In genomic region chr14:91985008-91985407, GRCh38 we compare ENCODE assay signal across 16 cellular contexts. TPM values are rescaled to one million over a fixed set of nuclear protein-coding genes. Genes with fewer than 3 reads are reported as not detected.
A peak's percentile ranks its signal among the peaks of the same experiment; 100 is the strongest.
DNase-seq lines count a peak whose midpoint lies in the region; ATAC-seq and TF ChIP-seq lines count a peak whose summit lies in the region.
"Had no signal": no experiment of that assay in that cellular context is flagged by ENCODE, and none has a peak within 500 bp of the region (broad histone marks: within the 10 kb centered on the region; RNA-seq: fewer than 3 reads in every experiment).

No MANE protein-coding gene starts in this region.

- H3K4me2 ChIP-seq in trophoblast cell (ENCODE audit: low read length) = no peak overlapping the region

- H3K79me1 ChIP-seq in trophoblast cell (ENCODE audit: low read length) = no peaks in the 10 kb centered on the region

- TF ChIP-seq CTCF in astrocyte of the spinal cord (IDR thresholded peaks at IDR 0.05; ENCODE audit: low read depth, low read length) (no peak), foreskin keratinocyte (conservative IDR thresholded peaks at IDR 0.05) (no peak), upper lobe of left lung (IDR thresholded peaks at IDR 0.05) (no peak)

- peak in 1 of 4 donors; percentile 11 for TF ChIP-seq POLR2A in upper lobe of left lung (IDR thresholded peaks at IDR 0.05)

- H3K23ac ChIP-seq in trophoblast cell (ENCODE audit: low read length) = no peak overlapping the region

- no peak overlapping the region for H3K4ac ChIP-seq in trophoblast cell (ENCODE audit: low read depth, low read length)

- 64 to 68% methylated on average over 4 of the region's 4 CpGs for WGBS in upper lobe of left lung, 2 donors
- no CpG with 5 or more reads among the region's 4 CpGs for WGBS in trophoblast cell (ENCODE audit: extremely low coverage, insufficient coverage, insufficient read length)

- DNase-seq in HCEC 1CT (peak; percentile 89), astrocyte of the spinal cord (ENCODE audit: low read depth, low spot score) (peak; percentile 32), foreskin keratinocyte (peak in 1 of 2 donors; percentile 54), upper lobe of left lung (no peak), trophoblast cell (no peak), dedifferentiated amniotic fluid mesenchymal stem cell (ENCODE audit: extremely low spot score) (no peak)
- DNase-seq in stimulated activated naive CD4-positive, alpha-beta T cell treated with Interleukin-2 at 50 U/mL for 16 hours (lab: John Stamatoyannopoulos, UW) = no peak
- DNase-seq: activated CD4-positive, alpha-beta memory T cell treated with anti-CD3 and anti-CD28 coated beads, Interleukin-2, amount 10 ng/mL, durations not matched to agents 7 days and 5 days; H9; natural killer cell; NCI-H2081; NCI-H82; retina; SIG-M5; T1000 had no signal

- H3K27ac ChIP-seq in foreskin keratinocyte (peak overlapping the region; percentile 11), upper lobe of left lung (peak overlapping the region in 3 of 4 donors; percentile 10 to 33 (median 28)), trophoblast cell (ENCODE audit: low read depth, low read length) (no peak overlapping the region)
- H3K27ac ChIP-seq: vagina had no signal

- no peak overlapping the region for H2AK5ac ChIP-seq in trophoblast cell (ENCODE audit: low read length)

- H2BK120ac ChIP-seq in trophoblast cell (ENCODE audit: insufficient read depth, low read length, poor library complexity) = no peak overlapping the region

- no peaks in the 10 kb centered on the region for H3K9me3 ChIP-seq in upper lobe of left lung
- no peaks in the 10 kb centered on the region for H3K9me3 ChIP-seq in trophoblast cell (ENCODE audit: insufficient read depth, low read depth, low read length)
- H3K9me3 ChIP-seq: vagina had no signal

- H3K36me3 ChIP-seq in upper lobe of left lung = peaks cover 0 to 33% (median 10%) of the 10 kb centered on the region in 4 donors
- H3K36me3 ChIP-seq in trophoblast cell (ENCODE audit: control insufficient read depth in 1 of 2, insufficient read depth in 2 of 2, low read length in 2 of 2) = peaks cover 4 to 9% of the 10 kb centered on the region in 2 experiments

- no peak for ATAC-seq in foreskin keratinocyte
- ATAC-seq in upper lobe of left lung (ENCODE audit: low FRiP score in 2 of 2) = no peak
- ATAC-seq: natural killer cell had no signal

- no peak overlapping the region for H2AFZ ChIP-seq in trophoblast cell (ENCODE audit: insufficient read depth, low read length, poor library complexity)

- no peak overlapping the region for H3K14ac ChIP-seq in trophoblast cell (ENCODE audit: low read length)

- H3K4me3 ChIP-seq in astrocyte of the spinal cord (ENCODE audit: low read depth, low read length) = no peak overlapping the region
- H3K4me3 ChIP-seq in upper lobe of left lung = no peak overlapping the region
- no peak overlapping the region for H3K4me3 ChIP-seq in trophoblast cell (ENCODE audit: low read depth, low read length)
- H3K4me3 ChIP-seq: vagina had no signal

- no peak overlapping the region for H2BK12ac ChIP-seq in trophoblast cell (ENCODE audit: low read length)

- no peak for TF ChIP-seq EP300 in upper lobe of left lung (IDR thresholded peaks at IDR 0.05)

- no peaks in the 10 kb centered on the region for H3K27me3 ChIP-seq in foreskin keratinocyte
- H3K27me3 ChIP-seq in upper lobe of left lung = no peaks in the 10 kb centered on the region
- no peaks in the 10 kb centered on the region for H3K27me3 ChIP-seq in trophoblast cell (ENCODE audit: insufficient read depth, low read length)
- H3K27me3 ChIP-seq: vagina had no signal

- no peak overlapping the region for H4K12ac ChIP-seq in trophoblast cell (ENCODE audit: low read depth, low read length)

- no peaks in the 10 kb centered on the region for H3K79me2 ChIP-seq in trophoblast cell (ENCODE audit: control insufficient read depth, insufficient read depth, low read length, poor library complexity)

- in situ Hi-C loops in astrocyte of the spinal cord (cut with HindIII; ENCODE audit: low sequenced_read_pairs) = no loop called here

- H4K91ac ChIP-seq in trophoblast cell (ENCODE audit: low read depth, low read length) = no peak overlapping the region

- peaks cover 5% of the 10 kb centered on the region for H3K4me1 ChIP-seq in foreskin keratinocyte
- peaks cover 14 to 31% (median 25%) of the 10 kb centered on the region in 4 donors for H3K4me1 ChIP-seq in upper lobe of left lung
- H3K4me1 ChIP-seq in trophoblast cell (ENCODE audit: control insufficient read depth in 1 of 2, insufficient read depth in 2 of 2, low read length in 2 of 2) = no peaks in the 10 kb centered on the region

- no peak overlapping the region for H4K8ac ChIP-seq in trophoblast cell (ENCODE audit: low read depth, low read length)

- no peak overlapping the region for H3K9ac ChIP-seq in trophoblast cell (ENCODE audit: low read length)

- no peak overlapping the region for H3K18ac ChIP-seq in trophoblast cell (ENCODE audit: low read length)

- no peak overlapping the region for H2BK5ac ChIP-seq in trophoblast cell (ENCODE audit: low read depth, low read length, poor library complexity)

RNA-seq across cellular contexts. Expression of gene FBLN5, which starts 37.5 kb away (rescaled TPM):
- total RNA-seq in foreskin keratinocyte (0.28 and 0.75 TPM in 2 replicates), upper lobe of left lung (100 to 1,000 TPM in 5 of 6 donors, 10 to 100 TPM in 1; 53.8 to 196 (median 133) TPM)
- 0.30 and 0.86 TPM in 2 replicates for polyA plus RNA-seq in foreskin keratinocyte
- 17.9 and 18.1 TPM in 2 replicates for polyA plus RNA-seq in trophoblast cell (2013)

RNA-seq across cellular contexts. Expression of gene TRIP11, which starts 54.9 kb away (rescaled TPM):
- total RNA-seq in foreskin keratinocyte (28.2 and 31.9 TPM in 2 replicates), upper lobe of left lung (10 to 100 TPM; 19.2 to 71.8 (median 39.1) TPM)
- polyA plus RNA-seq in foreskin keratinocyte = 3.6 and 3.7 TPM in 2 replicates
- polyA plus RNA-seq in trophoblast cell (2013) = 21.2 and 22.2 TPM in 2 replicates

Comparison
In these comparisons a context has a peak if more than half of its experiments do, and no peak if none do; other contexts are left out.
1. DNase-seq: peak in HCEC 1CT (single experiment) and astrocyte of the spinal cord (single experiment); none in upper lobe of left lung (0 of 2), stimulated activated naive CD4-positive, alpha-beta T cell treated with Interleukin-2 at 50 U/mL for 16 hours (single experiment), trophoblast cell (0 of 2) and dedifferentiated amniotic fluid mesenchymal stem cell (single experiment).
2. RNA of gene FBLN5, which starts 37.5 kb away (total RNA-seq): 53.8 to 196 TPM in upper lobe of left lung; 0.28 to 0.75 TPM in foreskin keratinocyte; every median in the first group is over 10 times any median in the second.